In genomic region chr2:8478133-8478793, GRCh38 we compare ENCODE assay signal across 9 cellular contexts.
DNase-seq lines count a peak whose midpoint lies in the region; ATAC-seq lines count a peak whose summit lies in the region.
"Had no signal": no experiment of that assay in that cellular context is flagged by ENCODE, and none has a peak within 500 bp of the region (broad histone marks: within the 10 kb centered on the region; RNA-seq: fewer than 3 reads in every experiment).

No MANE protein-coding gene starts in this region.

- ATAC-seq in GM19438 (IDR thresholded peaks at IDR 0.05; ENCODE audit: low read depth, unreplicated experiment) (peak; percentile 17), left lobe of liver (no peak), HG03457 (IDR thresholded peaks at IDR 0.05; ENCODE audit: unreplicated experiment) (no peak)

- DNase-seq in AML-193 (lab: John Stamatoyannopoulos, UW), result peak; percentile 11 to 26
- peak; percentile 43 for DNase-seq in MV-4-11 (lab: John Stamatoyannopoulos, UW)
- DNase-seq in left lobe of liver (ENCODE audit: low spot score), result peak; percentile 42
- DNase-seq in NCI-H2107 treated with DMSO at 0.1 percent for 48 hours (lab: John Stamatoyannopoulos, UW; ENCODE audit: unreplicated experiment), result no peak
- no peak for DNase-seq in Ammon's horn (ENCODE audit: low spot score)
- no peak for DNase-seq in SKM-1 treated with dmso at 0.1 percent for 144 hours (lab: John Stamatoyannopoulos, UW; ENCODE audit: unreplicated experiment)
- DNase-seq: NCI-H748 treated with DMSO at 0.1 percent for 48 hours had no signal

Comparison
In these comparisons a context has a peak if more than half of its experiments do, and no peak if none do; other contexts are left out.
1. DNase-seq: peak in AML-193 (2 of 2), MV-4-11 (single experiment) and left lobe of liver (single experiment); none in NCI-H2107 treated with DMSO at 0.1 percent for 48 hours (single experiment), Ammon's horn (single experiment) and SKM-1 treated with dmso at 0.1 percent for 144 hours (single experiment).